Comparison of ENCODE assay signal across 8 cellular contexts in genomic region chr15:44195151-44195740, GRCh38.
DNase-seq lines count a peak whose midpoint lies in the region; ATAC-seq lines count a peak whose summit lies in the region.

TSS of gene FRMD5 (minus strand) at chr15:44195271.

- H3K4me3 Mint-ChIP-seq in central memory CD8-positive, alpha-beta T cell, result peak within 1 kb of the TSS; percentile 80

- H3K27me3 Mint-ChIP-seq in central memory CD8-positive, alpha-beta T cell, result peaks cover 90% of the 10 kb centered on the region

- H3K9me3 Mint-ChIP-seq in central memory CD8-positive, alpha-beta T cell, result no peaks in the 10 kb centered on the region

- H3K36me3 Mint-ChIP-seq in central memory CD8-positive, alpha-beta T cell (ENCODE audit: insufficient read depth), result peaks cover 3% of the 10 kb centered on the region

- DNase-seq in NK-92 (lab: John Stamatoyannopoulos, UW; ENCODE audit: unreplicated experiment) (peak; percentile 33), NCI-H2171 (lab: John Stamatoyannopoulos, UW) (peak; percentile 98), iris pigment epithelial cell (ENCODE audit: low read depth) (peak; percentile 93), smooth muscle cell of the brain vasculature (ENCODE audit: low read depth, low spot score) (peak; percentile 76)
- no peak for DNase-seq in NK-92 treated with Interleukin-12 subunit alpha and Interleukin-12 subunit beta, amount 100 ng/mL, for 24 hours (lab: John Stamatoyannopoulos, UW)
- DNase-seq in central memory CD8-positive, alpha-beta T cell (ENCODE audit: low spot score in 2 of 2), result peak; percentile 67 to 72

- peak; percentile 94 for ATAC-seq in HG03060 (IDR thresholded peaks at IDR 0.05; ENCODE audit: low read depth, unreplicated experiment)
- peak; percentile 97 for ATAC-seq in activated CD4-positive, CD25-positive, alpha-beta regulatory T cell treated with anti-CD3 and anti-CD28 coated beads, Interleukin-2, amount 50 U/mL, for 24 hours
- ATAC-seq in central memory CD8-positive, alpha-beta T cell (replicated peaks; ENCODE audit: extremely low read depth, poor library complexity, severe bottlenecking), result peak; percentile 88

- peaks cover 17% of the 10 kb centered on the region for H3K4me1 Mint-ChIP-seq in central memory CD8-positive, alpha-beta T cell

- H3K27ac Mint-ChIP-seq in central memory CD8-positive, alpha-beta T cell (ENCODE audit: low read depth), result no peak within 1 kb of the TSS
